In genomic region chr5:154884424-154884823, GRCh38 we compare ENCODE assay signal across 2 cellular contexts.
TF ChIP-seq lines count a peak whose summit lies in the region.

No MANE protein-coding gene starts in this region.

TF ChIP-seq in GM23338, 12 proteins besides CTCF, POLR2A, EP300 and RAD21:
- TF ChIP-seq JUNB (IDR thresholded peaks at IDR 0.05; ENCODE audit: unreplicated experiment): no peak
- TF ChIP-seq NANOG (IDR thresholded peaks at IDR 0.05; ENCODE audit: borderline replicate concordance): no peak
- TF ChIP-seq ETS1 (IDR thresholded peaks at IDR 0.05): no peak
- no peak for TF ChIP-seq POLR2AphosphoS5 (IDR thresholded peaks at IDR 0.05; ENCODE audit: low read depth)
- TF ChIP-seq ZNF331 (CRISPR knock-in tag; IDR thresholded peaks at IDR 0.05; ENCODE audit: low read depth): no peak
- no peak for TF ChIP-seq ZNF114 (CRISPR knock-in tag; IDR thresholded peaks at IDR 0.05)
- TF ChIP-seq ZNF462 (CRISPR knock-in tag; IDR thresholded peaks at IDR 0.05): no peak
- TF ChIP-seq REST (IDR thresholded peaks at IDR 0.05; ENCODE audit: unreplicated experiment): no peak
- no peak for TF ChIP-seq EZH2phosphoT487 (IDR thresholded peaks at IDR 0.05; ENCODE audit: unreplicated experiment)
- TF ChIP-seq CREB1 (CRISPR knock-in tag; IDR thresholded peaks at IDR 0.05; ENCODE audit: low read depth): no peak
- TF ChIP-seq STAT1 (IDR thresholded peaks at IDR 0.05; ENCODE audit: unreplicated experiment): no peak
- no peak for TF ChIP-seq EZH2 (IDR thresholded peaks at IDR 0.05; ENCODE audit: low read depth, unreplicated experiment)
TF ChIP-seq in GM23338: peak in this region for 0.

TF ChIP-seq in HCT116, 20 proteins besides CTCF, POLR2A, EP300 and RAD21:
- TF ChIP-seq ELF1 (IDR thresholded peaks at IDR 0.05; ENCODE audit: borderline replicate concordance, low read depth): no peak
- no peak for TF ChIP-seq MAX (IDR thresholded peaks at IDR 0.05)
- TF ChIP-seq EZH2 (IDR thresholded peaks at IDR 0.05): no peak
- TF ChIP-seq SIN3A (IDR thresholded peaks at IDR 0.05; ENCODE audit: low read depth): no peak
- no peak for TF ChIP-seq JUND (IDR thresholded peaks at IDR 0.05)
- TF ChIP-seq YY1 (IDR thresholded peaks at IDR 0.05; ENCODE audit: extremely low read depth, insufficient replicate concordance, low read depth, low read length): no peak
- TF ChIP-seq ZFX (IDR thresholded peaks at IDR 0.05): no peak
- no peak for TF ChIP-seq CEBPB (IDR thresholded peaks at IDR 0.05; ENCODE audit: low read depth)
- no peak for TF ChIP-seq SRF (IDR thresholded peaks at IDR 0.05; ENCODE audit: low read depth)
- TF ChIP-seq ZBTB33 (IDR thresholded peaks at IDR 0.05; ENCODE audit: extremely low read depth, insufficient replicate concordance, low read length): no peak
TF ChIP-seq in HCT116: peak in this region for 0.
